Comparison of ENCODE assay signal across 29 cellular contexts in the genomic region with DNA sequence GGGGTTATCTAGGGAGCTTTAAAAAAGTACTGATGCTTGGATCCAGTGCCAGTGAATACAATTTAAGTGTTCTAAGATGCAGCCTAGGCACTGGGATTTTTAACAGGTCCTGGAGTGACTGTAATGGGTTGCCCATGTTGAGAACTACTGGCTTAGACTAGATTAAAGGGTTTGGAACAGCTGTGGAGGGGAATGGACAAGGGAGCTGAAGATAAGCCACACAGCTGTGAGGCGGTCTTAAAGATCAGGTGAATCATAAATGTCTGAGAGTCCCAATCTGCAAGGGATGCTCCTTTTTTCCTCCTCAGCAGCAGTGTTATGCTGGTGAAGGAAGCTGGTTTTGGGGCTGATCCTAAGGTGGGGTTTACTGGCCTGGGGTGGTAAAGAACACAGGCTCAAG. TPM values are rescaled to one million over a fixed set of nuclear protein-coding genes. Genes with fewer than 3 reads are reported as not detected.
DNase-seq lines count a peak whose midpoint lies in the region; ATAC-seq and TF ChIP-seq lines count a peak whose summit lies in the region.
"Had no signal": no experiment of that assay in that cellular context is flagged by ENCODE, and none has a peak within 500 bp of the region (broad histone marks: within the 10 kb centered on the region; RNA-seq: fewer than 3 reads in every experiment).

No MANE protein-coding gene starts in this region.

- no peak for TF ChIP-seq POLR2A in esophagus squamous epithelium (IDR thresholded peaks at IDR 0.05)
- no peak for TF ChIP-seq POLR2A in uterus (IDR thresholded peaks at IDR 0.05)

- no peaks in the 10 kb centered on the region for H4K20me1 ChIP-seq in SK-N-SH (ENCODE audit: insufficient read depth)

- H3K9me3 ChIP-seq in SK-N-SH (no peaks in the 10 kb centered on the region), esophagus squamous epithelium (no peaks in the 10 kb centered on the region), uterus (no peaks in the 10 kb centered on the region)
- H3K9me3 ChIP-seq: lower lobe of right lung, mucosa of descending colon, upper lobe of right lung had no signal

- CTCF ChIA-PET in SK-N-SH (lab: Yijun Ruan, JAX) = interaction anchor here (1.1 kb wide), 1 partner anchor 9 kb away, joined by 4 read pairs; no protein-coding TSS in a partner anchor

- H3K9me3 Mint-ChIP-seq in effector memory CD8-positive, alpha-beta T cell = no peaks in the 10 kb centered on the region
- H3K9me3 Mint-ChIP-seq: central memory CD8-positive, alpha-beta T cell; dendritic cell treated with granulocyte-macrophage colony-stimulating factor and Interleukin-4, amounts not matched to agents 40 ng/mL and 50 ng/mL, for 4 days; natural killer cell treated with Interleukin-12 subunit alpha and Interleukin-12 subunit beta and Interleukin-15 and Interleukin-18, amount 100 ng/mL, for 72 hours; stimulated activated memory B cell treated with anti-CD40 and anti-IgM and Interleukin-4, amounts not matched to agents 10 μg/mL and 1 μg/mL and 100 μg/mL, for 72 hours had no signal

- no peak overlapping the region for H2AFZ ChIP-seq in SK-N-SH (ENCODE audit: low read depth)

- no peak for TF ChIP-seq CTCF in SK-N-SH (IDR thresholded peaks at IDR 0.05)
- TF ChIP-seq CTCF in esophagus squamous epithelium (IDR thresholded peaks at IDR 0.05) = no peak
- no peak for TF ChIP-seq CTCF in uterus (IDR thresholded peaks at IDR 0.05)

- H3K9me2 ChIP-seq in SK-N-SH = no peaks in the 10 kb centered on the region

- H3K4me1 ChIP-seq in SK-N-SH (ENCODE audit: control insufficient read depth in 1 of 2, insufficient read depth in 2 of 2, low read depth in 1 of 2, low read length in 1 of 2) = peaks cover 3% of the 10 kb centered on the region in 2 experiments; a peak in 3 of 4 replicates
- H3K4me1 ChIP-seq in esophagus squamous epithelium = peaks cover 0 to 38% (median 12%) of the 10 kb centered on the region in 3 donors
- H3K4me1 ChIP-seq in uterus = peaks cover 5% of the 10 kb centered on the region in 2 donors
- H3K4me1 ChIP-seq: lower lobe of right lung, upper lobe of right lung had no signal

- TF ChIP-seq RAD21 in SK-N-SH (IDR thresholded peaks at IDR 0.05; ENCODE audit: low read length) = no peak

- 100% methylated on average over 1 of the region's 1 CpG for WGBS in SK-N-SH (ENCODE audit: low lambda C conversion rate)
- WGBS in esophagus squamous epithelium, 2 donors = 88 to 100% methylated on average over 1 of the region's 1 CpG

- intact Hi-C loops in esophagus squamous epithelium (cut with DNase I) (no loop called here), uterus (cut with DNase I; ENCODE audit: low total_unique reads) (no loop called here)

- H3K27me3 ChIP-seq in SK-N-SH (ENCODE audit: insufficient read depth) (no peaks in the 10 kb centered on the region), esophagus squamous epithelium (no peaks in the 10 kb centered on the region), uterus (no peaks in the 10 kb centered on the region)
- H3K27me3 ChIP-seq: upper lobe of right lung had no signal

- POLR2A ChIA-PET in SK-N-SH (lab: Yijun Ruan, JAX) = no interaction called here

- no peak for TF ChIP-seq EP300 in SK-N-SH (IDR thresholded peaks at IDR 0.05; ENCODE audit: borderline replicate concordance in 1 of 2, low read depth in 1 of 2, low read length in 1 of 2)

- H3K9ac ChIP-seq in SK-N-SH = no peak overlapping the region

- peak overlapping the region in 1 of 2 experiments; percentile 75; a peak in 1 of 4 replicates for H3K27ac ChIP-seq in SK-N-SH (ENCODE audit: low read depth in 2 of 2, low read length in 1 of 2)
- peak overlapping the region in 3 of 4 donors; percentile 69 to 79 (median 69) for H3K27ac ChIP-seq in esophagus squamous epithelium
- H3K27ac ChIP-seq in uterus = peak overlapping the region; percentile 45 to 62
- H3K27ac ChIP-seq: 22Rv1, lower lobe of right lung, RWPE1, SK-N-MC, upper lobe of right lung had no signal

- peak overlapping the region; percentile 1; the same call in 1 of the 2 replicates for H3K4me2 ChIP-seq in SK-N-SH

- DNase-seq in SK-N-SH (no peak), RPMI7951 (ENCODE audit: low read depth) (peak; percentile 39), esophagus squamous epithelium (lab: John Stamatoyannopoulos, UW) (no peak), uterus (no peak), D341Med (ENCODE audit: low spot score) (no peak)
- no peak for DNase-seq in effector memory CD8-positive, alpha-beta T cell
- DNase-seq: activated CD4-positive, CD25-positive, alpha-beta regulatory T cell; activated gamma-delta T cell treated with Interleukin-2 at 50 U/mL for 16 hours; activated T-cell treated with anti-CD3 and anti-CD28 coated beads, Interleukin-2, amount 50 U/mL, for 48 hours; DND-41; GOT3; hippocampal formation; lower lobe of right lung; mucosa of descending colon; NCI-H1105; NCI-H187 treated with DMSO at 0.1 percent for 48 hours; occipital lobe; T-helper 17 cell; upper lobe of right lung had no signal

- no peaks in the 10 kb centered on the region for H3K36me3 Mint-ChIP-seq in effector memory CD8-positive, alpha-beta T cell (ENCODE audit: insufficient read depth)
- H3K36me3 Mint-ChIP-seq: CD14-positive monocyte; natural killer cell treated with Interleukin-12 subunit alpha and Interleukin-12 subunit beta and Interleukin-15 and Interleukin-18, amount 100 ng/mL, for 72 hours; stimulated activated memory B cell treated with anti-CD40 and anti-IgM and Interleukin-4, amounts not matched to agents 10 μg/mL and 1 μg/mL and 100 μg/mL, for 72 hours had no signal

- H3F3A ChIP-seq in SK-N-SH (replicated peaks; ENCODE audit: insufficient read depth) = peaks cover 7% of the 10 kb centered on the region

- H3K27ac Mint-ChIP-seq in effector memory CD8-positive, alpha-beta T cell = no peak overlapping the region
- H3K27ac Mint-ChIP-seq: CD14-positive monocyte; dendritic cell treated with granulocyte-macrophage colony-stimulating factor and Interleukin-4, amounts not matched to agents 40 ng/mL and 50 ng/mL, for 4 days; natural killer cell treated with Interleukin-12 subunit alpha and Interleukin-12 subunit beta and Interleukin-15 and Interleukin-18, amount 100 ng/mL, for 72 hours; stimulated activated memory B cell treated with anti-CD40 and anti-IgM and Interleukin-4, amounts not matched to agents 10 μg/mL and 1 μg/mL and 100 μg/mL, for 72 hours; T-helper 17 cell had no signal

- ATAC-seq in SK-N-SH treated with all-trans-retinoic acid at 6 μM for 48 hours (no peak), GM21423 (IDR thresholded peaks at IDR 0.05; ENCODE audit: unreplicated experiment) (no peak)
- ATAC-seq in effector memory CD8-positive, alpha-beta T cell (replicated peaks) = no peak
- ATAC-seq: mucosa of descending colon; natural killer cell treated with Interleukin-12 subunit alpha and Interleukin-12 subunit beta and Interleukin-15 and Interleukin-18, amount 100 ng/mL, for 72 hours; stimulated activated memory B cell treated with anti-CD40 and anti-IgM and Interleukin-4, amounts not matched to agents 10 μg/mL and 1 μg/mL and 100 μg/mL, for 72 hours; T-helper 17 cell had no signal

- H3K4me3 Mint-ChIP-seq in effector memory CD8-positive, alpha-beta T cell = no peak overlapping the region
- H3K4me3 Mint-ChIP-seq: CD14-positive monocyte; central memory CD8-positive, alpha-beta T cell; dendritic cell treated with granulocyte-macrophage colony-stimulating factor and Interleukin-4, amounts not matched to agents 40 ng/mL and 50 ng/mL, for 4 days; natural killer cell treated with Interleukin-12 subunit alpha and Interleukin-12 subunit beta and Interleukin-15 and Interleukin-18, amount 100 ng/mL, for 72 hours; stimulated activated memory B cell treated with anti-CD40 and anti-IgM and Interleukin-4, amounts not matched to agents 10 μg/mL and 1 μg/mL and 100 μg/mL, for 72 hours; T-helper 17 cell had no signal

- no peak overlapping the region for H3K4me3 ChIP-seq in SK-N-SH (ENCODE audit: low read depth in 2 of 2, low read length in 1 of 2)
- H3K4me3 ChIP-seq in esophagus squamous epithelium = no peak overlapping the region
- no peak overlapping the region for H3K4me3 ChIP-seq in uterus
- H3K4me3 ChIP-seq: lower lobe of right lung, mucosa of descending colon, SK-N-MC, upper lobe of right lung had no signal

- no peaks in the 10 kb centered on the region for H3K79me2 ChIP-seq in SK-N-SH (ENCODE audit: insufficient read depth)

- peaks cover 9 to 24% of the 10 kb centered on the region in 2 donors for H3K27me3 Mint-ChIP-seq in effector memory CD8-positive, alpha-beta T cell
- H3K27me3 Mint-ChIP-seq: stimulated activated memory B cell treated with anti-CD40 and anti-IgM and Interleukin-4, amounts not matched to agents 10 μg/mL and 1 μg/mL and 100 μg/mL, for 72 hours had no signal

- H3K36me3 ChIP-seq in SK-N-SH (replicated peaks in 1 of 2; ENCODE audit: control insufficient read depth in 1 of 2, insufficient read depth in 2 of 2, low read length in 1 of 2) (no peaks in the 10 kb centered on the region), esophagus squamous epithelium (peaks cover 0 to 12% (median 0%) of the 10 kb centered on the region in 3 donors), uterus (no peaks in the 10 kb centered on the region)
- H3K36me3 ChIP-seq: lower lobe of right lung, upper lobe of right lung had no signal

- H3K4me1 Mint-ChIP-seq in effector memory CD8-positive, alpha-beta T cell (ENCODE audit: low read depth in 2 of 2) = no peaks in the 10 kb centered on the region
- H3K4me1 Mint-ChIP-seq: CD14-positive monocyte; central memory CD8-positive, alpha-beta T cell; stimulated activated memory B cell treated with anti-CD40 and anti-IgM and Interleukin-4, amounts not matched to agents 10 μg/mL and 1 μg/mL and 100 μg/mL, for 72 hours; T-helper 17 cell had no signal

TF ChIP-seq in SK-N-SH treated with all-trans-retinoic acid at 6 μM for 48 hours, 23 proteins besides CTCF, POLR2A, EP300 and RAD21 (continues in another document):
- no peak for TF ChIP-seq ESRRG (CRISPR knock-in tag; IDR thresholded peaks at IDR 0.05)
- TF ChIP-seq, protein P1, sequence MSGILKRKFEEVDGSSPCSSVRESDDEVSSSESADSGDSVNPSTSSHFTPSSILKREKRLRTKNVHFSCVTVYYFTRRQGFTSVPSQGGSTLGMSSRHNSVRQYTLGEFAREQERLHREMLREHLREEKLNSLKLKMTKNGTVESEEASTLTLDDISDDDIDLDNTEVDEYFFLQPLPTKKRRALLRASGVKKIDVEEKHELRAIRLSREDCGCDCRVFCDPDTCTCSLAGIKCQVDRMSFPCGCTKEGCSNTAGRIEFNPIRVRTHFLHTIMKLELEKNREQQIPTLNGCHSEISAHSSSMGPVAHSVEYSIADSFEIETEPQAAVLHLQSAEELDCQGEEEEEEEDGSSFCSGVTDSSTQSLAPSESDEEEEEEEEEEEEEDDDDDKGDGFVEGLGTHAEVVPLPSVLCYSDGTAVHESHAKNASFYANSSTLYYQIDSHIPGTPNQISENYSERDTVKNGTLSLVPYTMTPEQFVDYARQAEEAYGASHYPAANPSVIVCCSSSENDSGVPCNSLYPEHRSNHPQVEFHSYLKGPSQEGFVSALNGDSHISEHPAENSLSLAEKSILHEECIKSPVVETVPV (CRISPR knock-in tag; IDR thresholded peaks at IDR 0.05) = no peak

RNA-seq across cellular contexts. Expression of a gene that starts 35.5 kb away (rescaled TPM):
- polyA plus RNA-seq in SK-N-SH (2012; rRNA removed) = 147 and 169 TPM in 2 replicates
- polyA plus RNA-seq in SK-N-SH (2012; cell fraction: cytosol; rRNA removed) = 125 and 136 TPM in 2 replicates
- 171 and 281 TPM in 2 replicates for polyA plus RNA-seq in SK-N-SH (2012; cell fraction: nucleus; rRNA removed)
- total RNA-seq in RPMI7951 (2014; rRNA removed; shearing (Covaris generic)) = 98.9 and 127 TPM in 2 replicates
- 100 to 1,000 TPM in 3 of 4 donors, 10 to 100 TPM in 1; 98.1 to 191 (median 110) TPM for total RNA-seq in esophagus squamous epithelium
- total RNA-seq in uterus = 100 to 1,000 TPM in 3 of 4 donors, 10 to 100 TPM in 1; 97.4 to 199 (median 134) TPM
